Comparison of ENCODE assay signal across 14 cellular contexts in the genomic region with DNA sequence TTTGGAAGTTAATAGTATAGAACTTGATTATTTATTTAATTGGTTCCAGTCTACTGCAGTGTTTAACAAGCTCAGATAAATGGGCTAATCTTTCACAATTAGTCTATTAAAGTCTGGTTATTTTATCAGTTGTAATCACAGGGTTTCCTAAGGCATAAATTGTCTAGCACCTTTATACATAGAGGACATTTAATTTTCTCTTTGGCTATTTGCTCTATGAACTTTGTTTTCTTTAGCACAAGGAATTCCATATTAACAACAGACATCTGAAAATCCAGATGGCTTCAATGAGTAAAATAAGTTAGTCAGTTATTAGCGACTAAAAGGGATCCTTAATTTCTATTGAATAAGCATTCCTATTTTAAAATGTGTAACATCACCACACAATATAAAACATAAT.
DNase-seq lines count a peak whose midpoint lies in the region; ATAC-seq and TF ChIP-seq lines count a peak whose summit lies in the region.
"Had no signal": no experiment of that assay in that cellular context is flagged by ENCODE, and none has a peak within 500 bp of the region (broad histone marks: within the 10 kb centered on the region; RNA-seq: fewer than 3 reads in every experiment).

No MANE protein-coding gene starts in this region.

- DNase-seq in NCI-H1105 treated with DMSO at 0.1 percent for 48 hours (lab: John Stamatoyannopoulos, UW) (peak; percentile 27), NCI-H1105 (lab: John Stamatoyannopoulos, UW) (no peak), NCI-H1930 (lab: John Stamatoyannopoulos, UW) (peak; percentile 27 to 45), mucosa of gallbladder (ENCODE audit: low spot score) (no peak)
- DNase-seq: AML-193; Caco-2; Calu3; CD4-positive, alpha-beta T cell; CD8-positive, alpha-beta T cell; DMS79 treated with DMSO at 0.1 percent for 48 hours; GF-D8 had no signal

- no peak for ATAC-seq in SK-N-SH treated with all-trans-retinoic acid at 6 μM for 48 hours
- ATAC-seq in HG03045 (IDR thresholded peaks at IDR 0.05; ENCODE audit: unreplicated experiment): no peak
- ATAC-seq: A549; CD8-positive, alpha-beta T cell had no signal

TF ChIP-seq in SK-N-SH treated with all-trans-retinoic acid at 6 μM for 48 hours, 23 proteins besides CTCF, POLR2A, EP300 and RAD21:
- TF ChIP-seq TCF4 (CRISPR knock-in tag; IDR thresholded peaks at IDR 0.05; ENCODE audit: borderline replicate concordance) (peak; percentile 76), ZFP3 (CRISPR knock-in tag; IDR thresholded peaks at IDR 0.05) (no peak)

Comparison
In these comparisons a context has a peak if more than half of its experiments do, and no peak if none do; other contexts are left out.
1. DNase-seq: peak in NCI-H1105 treated with DMSO at 0.1 percent for 48 hours (single experiment) and NCI-H1930 (2 of 2); none in NCI-H1105 (single experiment) and mucosa of gallbladder (single experiment).